36 cellular contexts compared by ENCODE assay signal in the genomic region with DNA sequence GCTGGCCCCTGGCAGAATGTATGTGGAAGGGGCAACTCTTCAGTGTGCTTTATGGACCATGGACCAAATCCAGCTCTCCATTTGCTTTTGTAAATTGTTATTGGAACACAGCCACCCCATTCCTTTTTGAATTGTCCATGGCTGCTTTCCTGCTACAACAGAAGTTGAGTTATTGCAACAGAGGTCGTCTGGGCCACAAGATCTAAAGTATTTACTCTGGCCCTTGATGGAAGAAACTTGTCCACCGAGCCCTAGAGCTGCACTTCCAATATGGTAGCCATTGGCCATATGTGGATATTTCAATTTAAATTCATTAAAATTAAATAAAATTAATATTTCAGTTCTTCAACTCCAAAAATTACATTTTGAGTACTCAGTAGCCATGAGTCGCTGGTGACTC.
"Had no signal": no experiment of that assay in that cellular context is flagged by ENCODE, and none has a peak within 500 bp of the region (broad histone marks: within the 10 kb centered on the region; RNA-seq: fewer than 3 reads in every experiment).

No MANE protein-coding gene starts in this region.

- H3K4me3 ChIP-seq: adrenal gland, ascending aorta, breast epithelium, cardiac muscle cell, coronary artery, dorsolateral prefrontal cortex had no signal

- H3K4me3 Mint-ChIP-seq: activated CD4-positive, alpha-beta memory T cell treated with anti-CD3 and anti-CD28 coated beads for 36 hours; activated CD4-positive, alpha-beta T cell treated with anti-CD3 and anti-CD28 coated beads for 36 hours; activated CD4-positive, alpha-beta T cell treated with anti-CD3 and anti-CD28 coated beads, Interleukin-2, amount 10 ng/mL, durations not matched to agents 24 days and 14 days; activated CD8-positive, alpha-beta memory T cell treated with anti-CD3 and anti-CD28 coated beads, Interleukin-2, amount 10 ng/mL, durations not matched to agents 7 days and 5 days; activated CD8-positive, alpha-beta T cell treated with anti-CD3 and anti-CD28 coated beads, Interleukin-2, amount 10 ng/mL, durations not matched to agents 7 days and 5 days; activated naive CD4-positive, alpha-beta T cell treated with anti-CD3 and anti-CD28 coated beads for 36 hours; activated naive CD4-positive, alpha-beta T cell treated with anti-CD3 and anti-CD28 coated beads, Interleukin-2, amount 50 U/mL, for 24 hours; activated naive CD8-positive, alpha-beta T cell treated with anti-CD3 and anti-CD28 coated beads for 36 hours; activated naive CD8-positive, alpha-beta T cell treated with anti-CD3 and anti-CD28 coated beads, Interleukin-2, amount 50 U/mL, for 24 hours; activated T-helper 1 cell treated with anti-CD3 and anti-CD28 coated beads, Interleukin-12 subunit alpha, Interleukin-12 subunit beta, Interleukin-2, Interleukin-4 antibody, amounts not matched to agents 30 ng/mL and 10 ng/mL and 1 ng/mL, durations not matched to agents 14 hours and 24 hours and 36 hours; brain; dendritic cell treated with granulocyte-macrophage colony-stimulating factor and Interleukin-4, amounts not matched to agents 40 ng/mL and 50 ng/mL, for 4 days; endodermal cell; T-helper 17 cell; T-helper 2 cell treated with Interferon-gamma antibody and Interleukin-4, amounts not matched to agents 5 μg/mL and 100 μg/mL, for 36 hours had no signal

- DNase-seq: activated CD4-positive, alpha-beta memory T cell treated with anti-CD3 and anti-CD28 coated beads for 36 hours; activated CD4-positive, alpha-beta T cell treated with anti-CD3 and anti-CD28 coated beads for 36 hours; activated CD4-positive, alpha-beta T cell treated with anti-CD3 and anti-CD28 coated beads, Interleukin-2, amount 10 ng/mL, durations not matched to agents 24 days and 14 days; activated CD4-positive, CD25-positive, alpha-beta regulatory T cell; activated CD4-positive, CD25-positive, alpha-beta regulatory T cell treated with anti-CD3 and anti-CD28 coated beads, Interleukin-2, amount 50 U/mL, for 72 hours; activated CD8-positive, alpha-beta memory T cell treated with anti-CD3 and anti-CD28 coated beads, Interleukin-2, amount 10 ng/mL, durations not matched to agents 7 days and 5 days; activated CD8-positive, alpha-beta memory T cell treated with anti-CD3 and anti-CD28 coated beads, Interleukin-2, amount 50 U/mL, for 4 hours; activated CD8-positive, alpha-beta T cell treated with anti-CD3 and anti-CD28 coated beads, Interleukin-2, amount 10 ng/mL, durations not matched to agents 7 days and 5 days; activated effector memory CD4-positive, alpha-beta T cell treated with anti-CD3 and anti-CD28 coated beads, Interleukin-2, amount 50 U/mL, for 16 hours; activated naive CD4-positive, alpha-beta T cell treated with anti-CD3 and anti-CD28 coated beads for 36 hours; activated naive CD8-positive, alpha-beta T cell treated with anti-CD3 and anti-CD28 coated beads for 36 hours; activated naive CD8-positive, alpha-beta T cell treated with anti-CD3 and anti-CD28 coated beads, Interleukin-2, amount 50 U/mL, for 24 hours; activated T-cell treated with anti-CD3 and anti-CD28 coated beads, Interleukin-2, amount 50 U/mL, for 1 hour; activated T-cell treated with anti-CD3 and anti-CD28 coated beads, Interleukin-2, amount 50 U/mL, for 48 hours; adrenal gland; amygdala; central memory CD4-positive, alpha-beta T cell; cerebellar nuclear complex; dorsolateral prefrontal cortex; effector memory CD4-positive, alpha-beta T cell; endodermal cell; foreskin fibroblast; head of caudate nucleus; T-helper 1 cell; T-helper 17 cell had no signal

- H3K27ac Mint-ChIP-seq: activated CD4-positive, alpha-beta memory T cell treated with anti-CD3 and anti-CD28 coated beads for 36 hours; activated CD4-positive, alpha-beta T cell treated with anti-CD3 and anti-CD28 coated beads for 36 hours; activated CD4-positive, alpha-beta T cell treated with anti-CD3 and anti-CD28 coated beads, Interleukin-2, amount 10 ng/mL, durations not matched to agents 24 days and 14 days; activated CD8-positive, alpha-beta memory T cell treated with anti-CD3 and anti-CD28 coated beads, Interleukin-2, amount 10 ng/mL, durations not matched to agents 7 days and 5 days; activated CD8-positive, alpha-beta T cell treated with anti-CD3 and anti-CD28 coated beads, Interleukin-2, amount 10 ng/mL, durations not matched to agents 7 days and 5 days; activated naive CD4-positive, alpha-beta T cell treated with anti-CD3 and anti-CD28 coated beads for 36 hours; activated naive CD4-positive, alpha-beta T cell treated with anti-CD3 and anti-CD28 coated beads, Interleukin-2, amount 50 U/mL, for 24 hours; activated naive CD8-positive, alpha-beta T cell treated with anti-CD3 and anti-CD28 coated beads for 36 hours; activated naive CD8-positive, alpha-beta T cell treated with anti-CD3 and anti-CD28 coated beads, Interleukin-2, amount 50 U/mL, for 24 hours; activated T-helper 1 cell treated with anti-CD3 and anti-CD28 coated beads, Interleukin-12 subunit alpha, Interleukin-12 subunit beta, Interleukin-2, Interleukin-4 antibody, amounts not matched to agents 30 ng/mL and 10 ng/mL and 1 ng/mL, durations not matched to agents 14 hours and 24 hours and 36 hours; activated T-helper 2 cell treated with anti-CD3 and anti-CD28 coated beads, Interferon-gamma antibody, Interleukin-2, Interleukin-4, amounts not matched to agents 10 μg/mL and 5 μg/mL and 100 μg/mL, durations not matched to agents 14 hours and 24 hours and 36 hours; brain; dendritic cell treated with granulocyte-macrophage colony-stimulating factor and Interleukin-4, amounts not matched to agents 40 ng/mL and 50 ng/mL, for 4 days; endodermal cell; T-helper 17 cell; T-helper 2 cell treated with Interferon-gamma antibody and Interleukin-4, amounts not matched to agents 5 μg/mL and 100 μg/mL, for 36 hours had no signal

- H3K9me3 ChIP-seq: adrenal gland, ascending aorta had no signal

- H3K27me3 Mint-ChIP-seq: activated CD4-positive, alpha-beta memory T cell treated with anti-CD3 and anti-CD28 coated beads for 36 hours; activated CD4-positive, alpha-beta T cell treated with anti-CD3 and anti-CD28 coated beads for 36 hours; activated CD4-positive, alpha-beta T cell treated with anti-CD3 and anti-CD28 coated beads, Interleukin-2, amount 10 ng/mL, durations not matched to agents 24 days and 14 days; activated CD8-positive, alpha-beta memory T cell treated with anti-CD3 and anti-CD28 coated beads, Interleukin-2, amount 10 ng/mL, durations not matched to agents 7 days and 5 days; activated naive CD8-positive, alpha-beta T cell treated with anti-CD3 and anti-CD28 coated beads for 36 hours; activated naive CD8-positive, alpha-beta T cell treated with anti-CD3 and anti-CD28 coated beads, Interleukin-2, amount 50 U/mL, for 24 hours; dendritic cell treated with granulocyte-macrophage colony-stimulating factor and Interleukin-4, amounts not matched to agents 40 ng/mL and 50 ng/mL, for 4 days; T-helper 17 cell had no signal

- H3K4me1 Mint-ChIP-seq: activated CD4-positive, alpha-beta T cell treated with anti-CD3 and anti-CD28 coated beads for 36 hours; activated CD4-positive, alpha-beta T cell treated with anti-CD3 and anti-CD28 coated beads, Interleukin-2, amount 10 ng/mL, durations not matched to agents 24 days and 14 days; activated CD8-positive, alpha-beta memory T cell treated with anti-CD3 and anti-CD28 coated beads, Interleukin-2, amount 10 ng/mL, durations not matched to agents 7 days and 5 days; activated naive CD4-positive, alpha-beta T cell treated with anti-CD3 and anti-CD28 coated beads, Interleukin-2, amount 50 U/mL, for 24 hours; activated naive CD8-positive, alpha-beta T cell treated with anti-CD3 and anti-CD28 coated beads for 36 hours; activated naive CD8-positive, alpha-beta T cell treated with anti-CD3 and anti-CD28 coated beads, Interleukin-2, amount 50 U/mL, for 24 hours; T-helper 17 cell had no signal

- H3K27me3 ChIP-seq: adrenal gland, ascending aorta, breast epithelium, cardiac muscle cell had no signal

- H3K4me1 ChIP-seq: adrenal gland, ascending aorta, breast epithelium had no signal

- H3K9me3 Mint-ChIP-seq: activated CD4-positive, alpha-beta T cell treated with anti-CD3 and anti-CD28 coated beads, Interleukin-2, amount 10 ng/mL, durations not matched to agents 24 days and 14 days; activated naive CD4-positive, alpha-beta T cell treated with anti-CD3 and anti-CD28 coated beads, Interleukin-2, amount 50 U/mL, for 24 hours; activated naive CD8-positive, alpha-beta T cell treated with anti-CD3 and anti-CD28 coated beads, Interleukin-2, amount 50 U/mL, for 24 hours; dendritic cell treated with granulocyte-macrophage colony-stimulating factor and Interleukin-4, amounts not matched to agents 40 ng/mL and 50 ng/mL, for 4 days had no signal

- H3K36me3 Mint-ChIP-seq: activated CD4-positive, alpha-beta memory T cell treated with anti-CD3 and anti-CD28 coated beads for 36 hours; activated CD8-positive, alpha-beta memory T cell treated with anti-CD3 and anti-CD28 coated beads, Interleukin-2, amount 10 ng/mL, durations not matched to agents 7 days and 5 days; activated naive CD4-positive, alpha-beta T cell treated with anti-CD3 and anti-CD28 coated beads, Interleukin-2, amount 50 U/mL, for 24 hours; activated naive CD8-positive, alpha-beta T cell treated with anti-CD3 and anti-CD28 coated beads for 36 hours; brain had no signal

- ATAC-seq: activated CD4-positive, alpha-beta T cell treated with anti-CD3 and anti-CD28 coated beads for 36 hours; activated CD8-positive, alpha-beta memory T cell treated with anti-CD3 and anti-CD28 coated beads, Interleukin-2, amount 10 ng/mL, durations not matched to agents 7 days and 5 days; activated CD8-positive, alpha-beta T cell treated with anti-CD3 and anti-CD28 coated beads, Interleukin-2, amount 10 ng/mL, durations not matched to agents 7 days and 5 days; activated naive CD8-positive, alpha-beta T cell treated with anti-CD3 and anti-CD28 coated beads, Interleukin-2, amount 50 U/mL, for 24 hours; esophagus mucosa; T-helper 17 cell had no signal

- H3K27ac ChIP-seq: adrenal gland, ascending aorta, breast epithelium, cardiac muscle cell, coronary artery, dorsolateral prefrontal cortex had no signal

- H3K36me3 ChIP-seq: adrenal gland, ascending aorta, breast epithelium, cardiac muscle cell had no signal
